3 cellular contexts compared by ENCODE assay signal in genomic region chr15:29789871-29790270, GRCh38.
TF ChIP-seq lines count a peak whose summit lies in the region.

No MANE protein-coding gene starts in this region.

TF ChIP-seq in HCT116, 20 proteins besides CTCF, POLR2A, EP300 and RAD21:
- TF ChIP-seq CBX3 (IDR thresholded peaks at IDR 0.05; ENCODE audit: low read depth), result no peak

TF ChIP-seq in K562, 482 proteins besides CTCF, POLR2A, EP300 and RAD21:
- TF ChIP-seq, protein P1, sequence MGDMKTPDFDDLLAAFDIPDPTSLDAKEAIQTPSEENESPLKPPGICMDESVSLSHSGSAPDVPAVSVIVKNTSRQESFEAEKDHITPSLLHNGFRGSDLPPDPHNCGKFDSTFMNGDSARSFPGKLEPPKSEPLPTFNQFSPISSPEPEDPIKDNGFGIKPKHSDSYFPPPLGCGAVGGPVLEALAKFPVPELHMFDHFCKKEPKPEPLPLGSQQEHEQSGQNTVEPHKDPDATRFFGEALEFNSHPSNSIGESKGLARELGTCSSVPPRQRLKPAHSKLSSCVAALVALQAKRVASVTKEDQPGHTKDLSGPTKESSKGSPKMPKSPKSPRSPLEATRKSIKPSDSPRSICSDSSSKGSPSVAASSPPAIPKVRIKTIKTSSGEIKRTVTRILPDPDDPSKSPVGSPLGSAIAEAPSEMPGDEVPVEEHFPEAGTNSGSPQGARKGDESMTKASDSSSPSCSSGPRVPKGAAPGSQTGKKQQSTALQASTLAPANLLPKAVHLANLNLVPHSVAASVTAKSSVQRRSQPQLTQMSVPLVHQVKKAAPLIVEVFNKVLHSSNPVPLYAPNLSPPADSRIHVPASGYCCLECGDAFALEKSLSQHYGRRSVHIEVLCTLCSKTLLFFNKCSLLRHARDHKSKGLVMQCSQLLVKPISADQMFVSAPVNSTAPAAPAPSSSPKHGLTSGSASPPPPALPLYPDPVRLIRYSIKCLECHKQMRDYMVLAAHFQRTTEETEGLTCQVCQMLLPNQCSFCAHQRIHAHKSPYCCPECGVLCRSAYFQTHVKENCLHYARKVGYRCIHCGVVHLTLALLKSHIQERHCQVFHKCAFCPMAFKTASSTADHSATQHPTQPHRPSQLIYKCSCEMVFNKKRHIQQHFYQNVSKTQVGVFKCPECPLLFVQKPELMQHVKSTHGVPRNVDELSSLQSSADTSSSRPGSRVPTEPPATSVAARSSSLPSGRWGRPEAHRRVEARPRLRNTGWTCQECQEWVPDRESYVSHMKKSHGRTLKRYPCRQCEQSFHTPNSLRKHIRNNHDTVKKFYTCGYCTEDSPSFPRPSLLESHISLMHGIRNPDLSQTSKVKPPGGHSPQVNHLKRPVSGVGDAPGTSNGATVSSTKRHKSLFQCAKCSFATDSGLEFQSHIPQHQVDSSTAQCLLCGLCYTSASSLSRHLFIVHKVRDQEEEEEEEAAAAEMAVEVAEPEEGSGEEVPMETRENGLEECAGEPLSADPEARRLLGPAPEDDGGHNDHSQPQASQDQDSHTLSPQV (IDR thresholded peaks at IDR 0.05), result no peak
- TF ChIP-seq POLR2H (tag; IDR thresholded peaks at IDR 0.05; ENCODE audit: low read depth) (no peak), PBX2 (CRISPR knock-in tag; IDR thresholded peaks at IDR 0.05; ENCODE audit: low read depth) (no peak), PBX2 (tag; conservative IDR thresholded peaks at IDR 0.05; ENCODE audit: low read depth) (0 out of 2 replicates have a peak, but pooled peaks have one; percentile 22)
TF ChIP-seq in K562: peak in this region for 1.

TF ChIP-seq in HEK293T, 16 proteins besides CTCF, POLR2A, EP300 and RAD21:
- TF ChIP-seq ELF4 (IDR thresholded peaks at IDR 0.05) (no peak), L3MBTL2 (conservative IDR thresholded peaks at IDR 0.05) (no peak), LEF1 (IDR thresholded peaks at IDR 0.05; ENCODE audit: borderline replicate concordance) (no peak), FOXA1 (IDR thresholded peaks at IDR 0.05) (no peak), BHLHE40 (IDR thresholded peaks at IDR 0.05; ENCODE audit: borderline replicate concordance) (no peak), ARNT (IDR thresholded peaks at IDR 0.05) (no peak), ZNF384 (IDR thresholded peaks at IDR 0.05) (no peak), SUZ12 (IDR thresholded peaks at IDR 0.05) (no peak), FOXM1 (IDR thresholded peaks at IDR 0.05; ENCODE audit: borderline replicate concordance) (no peak), NFRKB (IDR thresholded peaks at IDR 0.05) (no peak)
